17 cellular contexts compared by ENCODE assay signal in the genomic region with DNA sequence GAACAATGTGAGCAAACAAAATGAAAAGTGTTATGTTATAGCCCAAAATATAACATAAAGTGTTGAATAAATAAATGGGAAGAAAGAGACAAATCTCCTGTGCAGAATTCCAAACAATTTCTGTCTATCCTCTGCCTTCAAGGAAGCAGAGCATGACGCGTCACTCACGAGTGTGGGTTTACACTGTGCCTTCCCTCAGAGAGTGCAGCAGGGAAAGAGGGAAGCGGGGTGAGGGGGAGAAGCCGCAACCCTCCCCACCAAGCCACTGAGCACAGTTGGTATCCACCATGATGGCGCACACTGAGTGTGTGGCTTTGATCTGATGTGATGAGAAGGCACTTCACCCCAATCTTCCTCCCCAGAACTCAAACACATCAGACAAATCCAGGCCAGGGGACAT.
DNase-seq lines count a peak whose midpoint lies in the region; ATAC-seq and TF ChIP-seq lines count a peak whose summit lies in the region.
"Had no signal": no experiment of that assay in that cellular context is flagged by ENCODE, and none has a peak within 500 bp of the region (broad histone marks: within the 10 kb centered on the region; RNA-seq: fewer than 3 reads in every experiment).

No MANE protein-coding gene starts in this region.

- peak overlapping the region; percentile 14 for H3K4me3 Mint-ChIP-seq in neural progenitor cell
- H3K4me3 Mint-ChIP-seq: B cell; CD4-positive, alpha-beta T cell; CD8-positive, alpha-beta T cell had no signal

- H3K4me2 ChIP-seq in neural progenitor cell, result no peak overlapping the region
- H3K4me2 ChIP-seq: A549; BLaER1 treated with 17β-estradiol and CSF1 and Interleukin-3, amounts not matched to agents 10 nM and 100 nM had no signal

- no peak overlapping the region for H2AFZ ChIP-seq in neural progenitor cell (replicated peaks)

- DNase-seq in Right ventricle myocardium inferior (ENCODE audit: missing footprints), result peak; percentile 13
- DNase-seq in right cardiac atrium, result no peak
- no peak for DNase-seq in neural progenitor cell (ENCODE audit: low spot score)
- DNase-seq in pons (ENCODE audit: low spot score), result no peak
- DNase-seq: AML-193; Caco-2; Calu3; CD4-positive, alpha-beta T cell; CD8-positive, alpha-beta T cell; DMS79 treated with DMSO at 0.1 percent for 48 hours; GF-D8 had no signal

- peaks cover 34% of the 10 kb centered on the region for H3K9me3 Mint-ChIP-seq in neural progenitor cell

- peaks cover 21% of the 10 kb centered on the region for H3K4me1 Mint-ChIP-seq in neural progenitor cell
- H3K4me1 Mint-ChIP-seq: B cell had no signal

- intact Hi-C loops in Right ventricle myocardium inferior (cut with DNase I) (no loop called here), right cardiac atrium (cut with DNase I) (no loop called here)

- H3K27me3 Mint-ChIP-seq in neural progenitor cell (ENCODE audit: insufficient read depth, low read depth), result peaks cover 2% of the 10 kb centered on the region

- 91% methylated on average over 6 of the region's 6 CpGs for WGBS in right cardiac atrium

- H3K9me3 ChIP-seq in right cardiac atrium (ENCODE audit: control insufficient read depth, low read length) (peaks cover 5% of the 10 kb centered on the region), neural progenitor cell (ENCODE audit: low read depth) (no peaks in the 10 kb centered on the region)

- no peaks in the 10 kb centered on the region for H4K20me1 ChIP-seq in neural progenitor cell (ENCODE audit: low read depth)
- H4K20me1 ChIP-seq: BLaER1 treated with 17β-estradiol and CSF1 and Interleukin-3, amounts not matched to agents 10 nM and 100 nM had no signal

- H3K27ac ChIP-seq in right cardiac atrium (ENCODE audit: low read length) (no peak overlapping the region), neural progenitor cell (no peak overlapping the region)
- H3K27ac ChIP-seq: 22Rv1; A549; BLaER1 treated with 17β-estradiol and CSF1 and Interleukin-3, amounts not matched to agents 10 nM and 100 nM; C4-2B had no signal

- no peak overlapping the region for H3K27ac Mint-ChIP-seq in neural progenitor cell
- H3K27ac Mint-ChIP-seq: B cell; CD4-positive, alpha-beta T cell; CD8-positive, alpha-beta T cell had no signal

- no peaks in the 10 kb centered on the region for H3K36me3 ChIP-seq in neural progenitor cell

- no peaks in the 10 kb centered on the region for H3K4me1 ChIP-seq in right cardiac atrium (ENCODE audit: control insufficient read depth, insufficient read depth, low read length)
- H3K4me1 ChIP-seq in neural progenitor cell, result no peaks in the 10 kb centered on the region
- H3K4me1 ChIP-seq: Caco-2 had no signal

- no peak for ATAC-seq in Right ventricle myocardium inferior
- ATAC-seq in right cardiac atrium, result no peak
- ATAC-seq in HG02973 (IDR thresholded peaks at IDR 0.05; ENCODE audit: unreplicated experiment), result no peak
- ATAC-seq: A549; CD8-positive, alpha-beta T cell had no signal

- H3K36me3 Mint-ChIP-seq in neural progenitor cell, result peaks cover 5% of the 10 kb centered on the region
- H3K36me3 Mint-ChIP-seq: CD8-positive, alpha-beta T cell had no signal

- H3F3A ChIP-seq in neural progenitor cell (ENCODE audit: low read depth), result no peaks in the 10 kb centered on the region

- H3K79me2 ChIP-seq in neural progenitor cell (ENCODE audit: low read depth), result no peaks in the 10 kb centered on the region

- H3K4me3 ChIP-seq in right cardiac atrium (ENCODE audit: low read length), result no peak overlapping the region
- H3K4me3 ChIP-seq in neural progenitor cell, result no peak overlapping the region
- H3K4me3 ChIP-seq: A549; BLaER1 treated with 17β-estradiol and CSF1 and Interleukin-3, amounts not matched to agents 10 nM and 100 nM had no signal

- H3K9ac ChIP-seq in neural progenitor cell, result no peak overlapping the region
- H3K9ac ChIP-seq: BLaER1 treated with 17β-estradiol and CSF1 and Interleukin-3, amounts not matched to agents 10 nM and 100 nM had no signal

- TF ChIP-seq CTCF in neural progenitor cell (IDR thresholded peaks at IDR 0.05), result no peak

- no peaks in the 10 kb centered on the region for H3K27me3 ChIP-seq in right cardiac atrium (ENCODE audit: control insufficient read depth, insufficient read depth)
- no peaks in the 10 kb centered on the region for H3K27me3 ChIP-seq in neural progenitor cell
- H3K27me3 ChIP-seq: BLaER1 treated with 17β-estradiol and CSF1 and Interleukin-3, amounts not matched to agents 10 nM and 100 nM had no signal
